Comparison of ENCODE assay signal across 8 cellular contexts in the genomic region with DNA sequence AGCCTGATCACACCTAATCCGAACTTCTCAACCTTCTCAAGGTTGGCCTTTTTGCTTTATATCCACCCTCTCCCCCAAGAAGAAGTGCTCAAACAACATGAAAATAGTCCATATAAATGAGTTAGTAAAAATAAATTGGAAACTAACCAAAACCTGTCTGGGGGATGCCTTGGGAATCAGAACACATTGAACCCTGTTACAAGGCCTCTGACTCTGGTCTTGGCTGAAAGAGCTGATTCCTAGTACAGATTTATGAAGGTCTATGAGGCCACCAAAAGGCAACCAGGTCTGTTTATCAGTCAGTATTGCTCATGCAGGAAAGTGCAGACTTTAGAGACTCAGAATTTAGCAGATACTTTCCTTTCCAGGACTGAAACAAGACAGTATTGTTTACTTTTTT. TPM values are rescaled to one million over a fixed set of nuclear protein-coding genes. Genes with fewer than 3 reads are reported as not detected.
"Had no signal": no experiment of that assay in that cellular context is flagged by ENCODE, and none has a peak within 500 bp of the region (broad histone marks: within the 10 kb centered on the region; RNA-seq: fewer than 3 reads in every experiment).

No MANE protein-coding gene starts in this region.

- H2AFZ ChIP-seq: GM23338 had no signal

- H3K4me2 ChIP-seq: GM23338, KMS-11 had no signal

- DNase-seq: H9, HCEC 1CT, KBM-7 had no signal

- H3K9ac ChIP-seq: KMS-11 had no signal

- H3K4me3 ChIP-seq: GM23338 had no signal

- H3K27ac ChIP-seq: HL-60, KMS-11 had no signal

RNA-seq across cellular contexts. Expression of a gene that starts 49.7 kb away (rescaled TPM):
- total RNA-seq: HepG2 had no signal
- polyA plus RNA-seq: HepG2, IgD-negative memory B cell had no signal
